1 cellular context compared by ENCODE assay signal in genomic region chr13:93200626-93201025, GRCh38.
A peak's percentile ranks its signal among the peaks of the same experiment; 100 is the strongest.
TF ChIP-seq lines count a peak whose summit lies in the region.

No MANE protein-coding gene starts in this region.

TF ChIP-seq in K562, 482 proteins besides CTCF, POLR2A, EP300 and RAD21 (continued from another document and continues in another):
- no peak for TF ChIP-seq ZBTB40 (IDR thresholded peaks at IDR 0.05)
- TF ChIP-seq ZBTB40 (CRISPR knock-in tag; IDR thresholded peaks at IDR 0.05) = no peak
- 0 out of 2 replicates have a peak, but pooled peaks have one; percentile 12 for TF ChIP-seq ZNF354B (CRISPR knock-in tag; IDR thresholded peaks at IDR 0.05)
- TF ChIP-seq ZNF212 (CRISPR knock-in tag; IDR thresholded peaks at IDR 0.05) = 0 out of 2 replicates have a peak, but pooled peaks have one; percentile 24
- peak in 1 of 2 experiments; percentile 50; a peak in 1 of 4 replicates for TF ChIP-seq MAZ (CRISPR knock-in tag; conservative IDR thresholded peaks at IDR 0.05 in 1 of 2, IDR thresholded peaks at IDR 0.05 in 1 of 2)
- TF ChIP-seq FOXA3 (CRISPR knock-in tag; conservative IDR thresholded peaks at IDR 0.05 in 1 of 2, IDR thresholded peaks at IDR 0.05 in 1 of 2) = peak in 1 of 2 experiments; percentile 92; a peak in 2 of 4 replicates
- TF ChIP-seq PBX2 (CRISPR knock-in tag; IDR thresholded peaks at IDR 0.05; ENCODE audit: low read depth) = no peak
- 0 out of 2 replicates have a peak, but pooled peaks have one; percentile 9 for TF ChIP-seq PBX2 (tag; conservative IDR thresholded peaks at IDR 0.05; ENCODE audit: low read depth)
- peak; percentile 30; the same call in 1 of the 2 replicates for TF ChIP-seq ZNF23 (CRISPR knock-in tag; IDR thresholded peaks at IDR 0.05)
- TF ChIP-seq ZNF140 (CRISPR knock-in tag; IDR thresholded peaks at IDR 0.05) = peak; percentile 57; the same call in 1 of the 2 replicates
- no peak for TF ChIP-seq ZNF639 (CRISPR knock-in tag; conservative IDR thresholded peaks at IDR 0.05 in 1 of 2, IDR thresholded peaks at IDR 0.05 in 1 of 2)
- TF ChIP-seq IFI16 (CRISPR knock-in tag; IDR thresholded peaks at IDR 0.05) = peak; percentile 72; the same call in 1 of the 2 replicates
- no peak for TF ChIP-seq ARID3A (IDR thresholded peaks at IDR 0.05; ENCODE audit: borderline replicate concordance, low read depth, low read length)
- TF ChIP-seq TFE3 (CRISPR knock-in tag; IDR thresholded peaks at IDR 0.05) = 0 out of 2 replicates have a peak, but pooled peaks have one; percentile 1
- TF ChIP-seq NONO (IDR thresholded peaks at IDR 0.05; ENCODE audit: low read depth in 2 of 2, low read length in 1 of 2) = no peak
- peak; percentile 36; the same call in 1 of the 2 replicates for TF ChIP-seq DEAF1 (CRISPR knock-in tag; IDR thresholded peaks at IDR 0.05)
- no peak for TF ChIP-seq MLLT1 (IDR thresholded peaks at IDR 0.05)
- TF ChIP-seq TEAD4 (IDR thresholded peaks at IDR 0.05; ENCODE audit: low read length) = peak; percentile 68
- TF ChIP-seq TEAD4 (CRISPR knock-in tag; IDR thresholded peaks at IDR 0.05; ENCODE audit: borderline replicate concordance) = no peak
- peak; percentile 22; the same call in 1 of the 2 replicates for TF ChIP-seq ELF4 (CRISPR knock-in tag; IDR thresholded peaks at IDR 0.05)
- TF ChIP-seq FOXO4 (CRISPR knock-in tag; IDR thresholded peaks at IDR 0.05) = peak; percentile 80; the same call in 1 of the 2 replicates
- peak; percentile 38 for TF ChIP-seq TCF3 (CRISPR knock-in tag; IDR thresholded peaks at IDR 0.05)
- TF ChIP-seq ZNF668 (CRISPR knock-in tag; IDR thresholded peaks at IDR 0.05) = no peak
- peak; percentile 77; the same call in 1 of the 2 replicates for TF ChIP-seq HMG20A (CRISPR knock-in tag; conservative IDR thresholded peaks at IDR 0.05)
- no peak for TF ChIP-seq NCOR1 (IDR thresholded peaks at IDR 0.05)
- peak; percentile 76 for TF ChIP-seq ATF4 (CRISPR knock-in tag; IDR thresholded peaks at IDR 0.05)
- 0 out of 2 replicates have a peak, but pooled peaks have one; percentile 38 for TF ChIP-seq ZFP30 (CRISPR knock-in tag; IDR thresholded peaks at IDR 0.05; ENCODE audit: borderline replicate concordance)
- TF ChIP-seq NFXL1 (CRISPR knock-in tag; IDR thresholded peaks at IDR 0.05) = no peak
- peak; percentile 31; the same call in 1 of the 2 replicates for TF ChIP-seq ZFP1 (CRISPR knock-in tag; IDR thresholded peaks at IDR 0.05)
- peak; percentile 32 for TF ChIP-seq CCNT2 (IDR thresholded peaks at IDR 0.05; ENCODE audit: borderline replicate concordance, extremely low read depth, insufficient read length, low read depth, low read length)
- TF ChIP-seq SRF (CRISPR knock-in tag; IDR thresholded peaks at IDR 0.05) = peak in 1 of 2 experiments; percentile 51; a peak in 1 of 4 replicates
- TF ChIP-seq SMAD3 (CRISPR knock-in tag; conservative IDR thresholded peaks at IDR 0.05) = 0 out of 2 replicates have a peak, but pooled peaks have one; percentile 32
- no peak for TF ChIP-seq EWSR1 (IDR thresholded peaks at IDR 0.05; ENCODE audit: borderline replicate concordance, low read depth, partially characterized antibody)
- peak; percentile 73 for TF ChIP-seq CBFA2T3 (IDR thresholded peaks at IDR 0.05)
- TF ChIP-seq ZNF431 (CRISPR knock-in tag; IDR thresholded peaks at IDR 0.05) = no peak
